8 cellular contexts compared by ENCODE assay signal in genomic region chr5:132426525-132427138, GRCh38. TPM values are rescaled to one million over a fixed set of nuclear protein-coding genes. Genes with fewer than 3 reads are reported as not detected.
DNase-seq lines count a peak whose midpoint lies in the region; ATAC-seq and TF ChIP-seq lines count a peak whose summit lies in the region.

No MANE protein-coding gene starts in this region.

- ATAC-seq in GM18520 (IDR thresholded peaks at IDR 0.05; ENCODE audit: unreplicated experiment) (peak; percentile 30), HG03139 (IDR thresholded peaks at IDR 0.05; ENCODE audit: unreplicated experiment) (peak; percentile 46)

- peaks cover 5% of the 10 kb centered on the region for H3K36me3 ChIP-seq in rectal smooth muscle tissue (ENCODE audit: control insufficient read depth, insufficient read depth, low read length)

- no peaks in the 10 kb centered on the region for H3K36me3 Mint-ChIP-seq in glutamatergic neuron (ENCODE audit: unreplicated experiment)

- H3K27ac ChIP-seq in rectal smooth muscle tissue (ENCODE audit: low read depth, low read length): peak overlapping the region; percentile 79

- H3K4me3 Mint-ChIP-seq in glutamatergic neuron (ENCODE audit: unreplicated experiment): no peak overlapping the region

- H3K27me3 ChIP-seq in rectal smooth muscle tissue (ENCODE audit: control insufficient read depth, insufficient read depth, low read length): no peaks in the 10 kb centered on the region

- H3K27ac Mint-ChIP-seq in glutamatergic neuron (ENCODE audit: unreplicated experiment): no peak overlapping the region

- H3K4me1 ChIP-seq in rectal smooth muscle tissue (ENCODE audit: control insufficient read depth, insufficient read depth, low read length): peaks cover 64% of the 10 kb centered on the region

- peak overlapping the region; percentile 16 for H3K4me3 ChIP-seq in rectal smooth muscle tissue (ENCODE audit: low read length)

- H3K9me3 Mint-ChIP-seq in glutamatergic neuron (ENCODE audit: unreplicated experiment): peaks cover 2% of the 10 kb centered on the region

- H3K4me1 Mint-ChIP-seq in glutamatergic neuron (ENCODE audit: low read depth, unreplicated experiment): peaks cover 10% of the 10 kb centered on the region

- DNase-seq in A172 (ENCODE audit: low spot score) (peak; percentile 96), RPMI8226 (peak; percentile 89), glutamatergic neuron (peak; percentile 22), NCI-H1048 (lab: John Stamatoyannopoulos, UW) (no peak)
- DNase-seq in activated effector memory CD4-positive, alpha-beta T cell treated with anti-CD3 and anti-CD28 coated beads, Interleukin-2, amount 50 U/mL, for 16 hours: peak; percentile 86

- peaks cover 4% of the 10 kb centered on the region for H3K27me3 Mint-ChIP-seq in glutamatergic neuron (ENCODE audit: unreplicated experiment)

- no peak for TF ChIP-seq CTCF in glutamatergic neuron (IDR thresholded peaks at IDR 0.05; ENCODE audit: partially characterized antibody, unreplicated experiment)

- H3K9ac ChIP-seq in rectal smooth muscle tissue (ENCODE audit: low read length): no peak overlapping the region

RNA-seq across cellular contexts. Expression of gene SLC22A5, which starts 57.1 kb away (rescaled TPM):
- 5.7 and 5.9 TPM in 2 replicates for total RNA-seq in A172 (2014; rRNA removed; shearing (Covaris generic))
- total RNA-seq in glutamatergic neuron (ENCODE audit: unreplicated experiment): 0.81 TPM
